In the genomic region with DNA sequence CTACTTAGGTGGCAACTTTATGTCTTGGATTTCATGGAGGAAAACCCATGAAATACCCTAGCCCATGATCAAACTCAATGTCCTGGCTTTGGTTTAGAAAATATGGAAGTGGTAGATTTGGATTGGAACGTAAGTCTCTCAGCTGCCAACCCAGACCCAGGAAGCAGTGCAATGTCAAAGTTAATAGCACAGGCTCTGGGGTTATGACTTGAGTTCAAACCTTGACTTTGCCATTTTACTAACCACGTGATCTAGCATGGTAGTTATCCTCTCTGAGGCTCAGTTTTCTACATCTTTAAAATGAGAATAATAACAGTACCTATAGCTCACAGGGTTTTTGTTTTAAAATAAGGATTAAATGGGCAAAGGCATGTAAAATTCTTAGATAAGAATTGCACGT, we compare ENCODE assay signal across 1 cellular context.
TF ChIP-seq lines count a peak whose summit lies in the region.

No MANE protein-coding gene starts in this region.

TF ChIP-seq in K562, 482 proteins besides CTCF, POLR2A, EP300 and RAD21 (continued from another document):
- TF ChIP-seq, protein P1, sequence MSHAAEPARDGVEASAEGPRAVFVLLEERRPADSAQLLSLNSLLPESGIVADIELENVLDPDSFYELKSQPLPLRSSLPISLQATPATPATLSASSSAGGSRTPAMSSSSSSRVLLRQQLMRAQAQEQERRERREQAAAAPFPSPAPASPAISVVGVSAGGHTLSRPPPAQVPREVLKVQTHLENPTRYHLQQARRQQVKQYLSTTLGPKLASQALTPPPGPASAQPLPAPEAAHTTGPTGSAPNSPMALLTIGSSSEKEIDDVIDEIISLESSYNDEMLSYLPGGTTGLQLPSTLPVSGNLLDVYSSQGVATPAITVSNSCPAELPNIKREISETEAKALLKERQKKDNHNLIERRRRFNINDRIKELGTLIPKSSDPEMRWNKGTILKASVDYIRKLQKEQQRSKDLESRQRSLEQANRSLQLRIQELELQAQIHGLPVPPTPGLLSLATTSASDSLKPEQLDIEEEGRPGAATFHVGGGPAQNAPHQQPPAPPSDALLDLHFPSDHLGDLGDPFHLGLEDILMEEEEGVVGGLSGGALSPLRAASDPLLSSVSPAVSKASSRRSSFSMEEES (CRISPR knock-in tag; IDR thresholded peaks at IDR 0.05): peak; percentile 73
- TF ChIP-seq ZNF197 (CRISPR knock-in tag; IDR thresholded peaks at IDR 0.05; ENCODE audit: low read depth): no peak
